In genomic region chr12:6723607-6724408, GRCh38 we compare ENCODE assay signal across 8 cellular contexts. TPM values are rescaled to one million over a fixed set of nuclear protein-coding genes. Genes with fewer than 3 reads are reported as not detected.
DNase-seq lines count a peak whose midpoint lies in the region; ATAC-seq, FAIRE-seq and TF ChIP-seq lines count a peak whose summit lies in the region.

A gene with protein sequence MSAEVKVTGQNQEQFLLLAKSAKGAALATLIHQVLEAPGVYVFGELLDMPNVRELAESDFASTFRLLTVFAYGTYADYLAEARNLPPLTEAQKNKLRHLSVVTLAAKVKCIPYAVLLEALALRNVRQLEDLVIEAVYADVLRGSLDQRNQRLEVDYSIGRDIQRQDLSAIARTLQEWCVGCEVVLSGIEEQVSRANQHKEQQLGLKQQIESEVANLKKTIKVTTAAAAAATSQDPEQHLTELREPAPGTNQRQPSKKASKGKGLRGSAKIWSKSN (plus strand): TSS chr12:6724046. CDS start chr12:6724657, 611 bp downstream.

- TF ChIP-seq CTCF in AG04449 (IDR thresholded peaks at IDR 0.05; ENCODE audit: insufficient read depth, low read length, missing control alignments) (no peak), WI38 (IDR thresholded peaks at IDR 0.05; ENCODE audit: low read depth, low read length) (no peak), bronchial epithelial cell (IDR thresholded peaks at IDR 0.05; ENCODE audit: insufficient read depth, low read length, severe bottlenecking) (no peak)

- DNase-seq in AG04449 (ENCODE audit: low read depth, low spot score) (peak; percentile 84), NCI-H2227 treated with DMSO at 0.1 percent for 48 hours (lab: John Stamatoyannopoulos, UW) (peak; percentile 97), bronchial epithelial cell (ENCODE audit: low read depth) (peak; percentile 97)

- peaks cover 6% of the 10 kb centered on the region; the same call in 1 of the 2 replicates for H3K4me1 ChIP-seq in iPS-20b (ENCODE audit: insufficient read depth, low read length)

- H3K9me3 ChIP-seq in iPS-20b (ENCODE audit: insufficient read depth, low read depth, low read length) = no peaks in the 10 kb centered on the region

- CTCF ChIA-PET in AG04449 (lab: Yijun Ruan, JAX) = interaction anchor here (0.7 to 5.9 kb wide), 13 partner anchors 9 to 151 kb away, joined by 3 to 52 read pairs (median 4); partner anchors contain the start of genes MLF2 and PTMS

- H3K27me3 ChIP-seq in bronchial epithelial cell (ENCODE audit: control insufficient read depth, insufficient read depth, low read length) (no peaks in the 10 kb centered on the region), iPS-20b (ENCODE audit: insufficient read depth, low read length) (peaks cover 7% of the 10 kb centered on the region; the same call in 1 of the 2 replicates)

- H3K36me3 ChIP-seq in bronchial epithelial cell (ENCODE audit: control insufficient read depth, insufficient read depth, low read length) = peaks cover 5% of the 10 kb centered on the region
- H3K36me3 ChIP-seq in iPS-20b (ENCODE audit: insufficient read depth, low read depth, low read length) = peaks cover 16% of the 10 kb centered on the region

- H3K4me3 ChIP-seq in AG04449 (ENCODE audit: low read depth, low read length) (peak within 1 kb of the TSS; percentile 56), WI38 (ENCODE audit: low read depth, low read length) (peak within 1 kb of the TSS; percentile 71), bronchial epithelial cell (ENCODE audit: low read depth, low read length) (peak within 1 kb of the TSS; percentile 61), iPS-20b (ENCODE audit: low read length) (peak within 1 kb of the TSS; percentile 79), skin epidermis (peak within 1 kb of the TSS; percentile 41 to 65 (median 50))

- peak; percentile 91 for ATAC-seq in GM18907 (IDR thresholded peaks at IDR 0.05; ENCODE audit: unreplicated experiment)
- ATAC-seq in HG03159 (IDR thresholded peaks at IDR 0.05; ENCODE audit: unreplicated experiment) = peak; percentile 93

- peak within 1 kb of the TSS; percentile 82 for H3K9ac ChIP-seq in iPS-20b (ENCODE audit: low read depth, low read length)

- POLR2A ChIA-PET in AG04449 (lab: Yijun Ruan, JAX) = interaction anchor here (0.6 to 2.0 kb wide), 14 partner anchors 9 to 190 kb away, joined by 3 to 30 read pairs (median 4); partner anchors contain the start of genes GAPDH, MLF2, P3H3 and PTMS

- no peak for FAIRE-seq in bronchial epithelial cell (lab: Jason Lieb, UNC)

- H3K27ac ChIP-seq in iPS-20b (ENCODE audit: low read length) (peak within 1 kb of the TSS; percentile 85), skin epidermis (peak within 1 kb of the TSS; percentile 43 to 93 (median 86))

RNA-seq across cellular contexts. Expression of the gene that starts here (rescaled TPM):
- 63.7 and 86.0 TPM in 2 replicates for total RNA-seq in bronchial epithelial cell

Comparison
In these comparisons a context has a peak if more than half of its experiments do, and no peak if none do; other contexts are left out.
1. Peak in every context shown above with its lines: DNase-seq, ATAC-seq, H3K4me3 ChIP-seq and H3K27ac ChIP-seq.